ENCODE assay signal across 9 cellular contexts in the genomic region with DNA sequence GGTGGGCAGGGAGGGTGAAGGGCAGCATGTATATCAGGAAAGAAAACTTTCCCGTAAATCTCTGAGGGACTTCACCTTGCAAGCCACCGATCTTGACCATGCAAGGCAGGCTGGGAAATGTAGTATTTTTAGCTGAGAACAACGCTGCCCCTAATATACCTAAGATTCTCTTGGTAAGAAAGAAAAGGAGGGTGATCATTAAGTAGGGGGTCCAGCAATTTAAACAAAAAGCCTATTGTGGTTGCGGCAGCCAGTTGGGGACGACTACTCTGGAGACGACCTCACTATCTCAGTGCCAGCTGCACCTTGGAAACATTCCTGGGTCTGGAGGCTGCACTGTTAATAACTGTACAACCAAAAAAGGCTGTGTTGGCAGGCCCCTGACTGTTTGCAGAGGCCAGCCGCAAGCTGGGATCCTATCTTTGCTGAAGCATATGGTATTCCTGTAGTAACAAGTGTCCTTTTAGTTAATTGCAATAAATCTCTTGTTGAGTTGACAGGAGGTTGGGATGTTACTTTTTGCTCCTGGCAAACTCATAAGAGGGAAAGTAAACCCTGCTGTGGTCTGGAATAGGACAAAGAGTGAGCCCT. TPM values are rescaled to one million over a fixed set of nuclear protein-coding genes. Genes with fewer than 3 reads are reported as not detected.
DNase-seq lines count a peak whose midpoint lies in the region; ATAC-seq and TF ChIP-seq lines count a peak whose summit lies in the region.
"Had no signal": no experiment of that assay in that cellular context is flagged by ENCODE, and none has a peak within 500 bp of the region (broad histone marks: within the 10 kb centered on the region; RNA-seq: fewer than 3 reads in every experiment).

No MANE protein-coding gene starts in this region.

- peaks cover 60% of the 10 kb centered on the region for H3K4me1 ChIP-seq in Panc1 (ENCODE audit: control insufficient read depth, insufficient read depth, low read length)
- peaks cover 62% of the 10 kb centered on the region for H3K4me1 ChIP-seq in left ventricle myocardium inferior
- H3K4me1 ChIP-seq in sigmoid colon = peaks cover 0 to 45% (median 30%) of the 10 kb centered on the region in 4 donors

- TF ChIP-seq CTCF in Panc1 (IDR thresholded peaks at IDR 0.05) = no peak
- TF ChIP-seq CTCF in left ventricle myocardium inferior (IDR thresholded peaks at IDR 0.05; ENCODE audit: borderline replicate concordance) = no peak
- TF ChIP-seq CTCF in sigmoid colon (IDR thresholded peaks at IDR 0.05) = no peak

- no peak for TF ChIP-seq POLR2A in sigmoid colon (IDR thresholded peaks at IDR 0.05)

- peak; percentile 67 for ATAC-seq in Panc1
- ATAC-seq in GM19455 (IDR thresholded peaks at IDR 0.05; ENCODE audit: unreplicated experiment) = no peak
- no peak for ATAC-seq in HG03565 (IDR thresholded peaks at IDR 0.05; ENCODE audit: unreplicated experiment)

- TF ChIP-seq EP300 in sigmoid colon (IDR thresholded peaks at IDR 0.05) = no peak

- H3K27ac ChIP-seq in Panc1 (ENCODE audit: low read length) (peak overlapping the region; percentile 88), left ventricle myocardium inferior (replicated peaks) (peak overlapping the region; percentile 58), sigmoid colon (peak overlapping the region; percentile 27 to 81 (median 62))

- no TSS peak for BruUV-seq in Panc1 (replicated peaks; lab: Mats Ljungman, UMichigan)

- no peaks in the 10 kb centered on the region for H3K36me3 ChIP-seq in Panc1 (ENCODE audit: control insufficient read depth, insufficient read depth, low read length)
- no peaks in the 10 kb centered on the region for H3K36me3 ChIP-seq in left ventricle myocardium inferior
- no peaks in the 10 kb centered on the region for H3K36me3 ChIP-seq in sigmoid colon

- no peaks in the 10 kb centered on the region for H3K9me3 ChIP-seq in Panc1 (ENCODE audit: control insufficient read depth, insufficient read depth, low read depth, low read length)
- H3K9me3 ChIP-seq in left ventricle myocardium inferior (replicated peaks) = no peaks in the 10 kb centered on the region
- no peaks in the 10 kb centered on the region for H3K9me3 ChIP-seq in sigmoid colon

- POLR2A ChIA-PET in Panc1 (lab: Charles Lee) = interaction anchor here (1.3 kb wide), 1 partner anchor 12 kb away, joined by 4 read pairs; no protein-coding TSS in a partner anchor

- intact Hi-C loops in Panc1 (cut with micrococcal nuclease; ENCODE audit: unreplicated experiment) = no loop called here
- intact Hi-C loops in left ventricle myocardium inferior (cut with micrococcal nuclease) = no loop called here
- intact Hi-C loops in sigmoid colon (cut with DNase I) = no loop called here

- H3K4me3 ChIP-seq in Panc1 (ENCODE audit: low read depth in 2 of 2, low read length in 2 of 2) = peak overlapping the region; percentile 7 to 45; a peak in 3 of 4 replicates
- peak overlapping the region; percentile 51 for H3K4me3 ChIP-seq in left ventricle myocardium inferior
- H3K4me3 ChIP-seq in sigmoid colon = peak overlapping the region; percentile 8 to 40 (median 28)

- DNase-seq in HT-29 (ENCODE audit: low spot score) (peak; percentile 30), Panc1 (ENCODE audit: low read depth, low spot score) (no peak), left ventricle myocardium inferior (peak; percentile 23), sigmoid colon (peak; percentile 69), SIG-M5 (lab: John Stamatoyannopoulos, UW) (no peak)
- no peak for DNase-seq in activated CD8-positive, alpha-beta memory T cell treated with anti-CD3 and anti-CD28 coated beads, Interleukin-2, amount 50 U/mL, for 48 hours
- DNase-seq: Karpas-422 had no signal

- in situ Hi-C loops in Panc1 (cut with HindIII; ENCODE audit: low pct_unique_long_range_greater_than_20kb, low sequenced_read_pairs) = no loop called here

- H3K27me3 ChIP-seq in Panc1 (ENCODE audit: control insufficient read depth, insufficient read depth, low read length) (no peaks in the 10 kb centered on the region), left ventricle myocardium inferior (ENCODE audit: low read depth) (no peaks in the 10 kb centered on the region), sigmoid colon (no peaks in the 10 kb centered on the region)

- CTCF ChIA-PET in Panc1 (lab: Charles Lee) = no interaction called here

- 9 to 49% methylated on average over 7 of the region's 7 CpGs for WGBS in sigmoid colon, 2 donors

RNA-seq across cellular contexts. Expression of gene APOLD1, which starts 6.4 kb away (rescaled TPM):
- total RNA-seq in HT-29 (2014; rRNA removed; shearing (Covaris generic)) = 2.1 and 2.4 TPM in 2 replicates
- total RNA-seq in Panc1 (2021; ENCODE audit: unreplicated experiment) (4.1 TPM), left ventricle myocardium inferior (22.0 TPM), sigmoid colon (10 to 100 TPM; 13.9 to 24.8 (median 19.9) TPM)
- 6.6 TPM for polyA plus RNA-seq in Panc1 (2012; ENCODE audit: insufficient read length)
- polyA plus RNA-seq in sigmoid colon = 1 to 10 TPM in 2 of 3 donors, under 1 TPM in 1; 0.46 to 8.0 (median 6.0) TPM

RNA-seq across cellular contexts. Expression of gene DDX47, which starts 21.3 kb away (rescaled TPM):
- 39.4 and 46.9 TPM in 2 replicates for total RNA-seq in HT-29 (2014; rRNA removed; shearing (Covaris generic))
- total RNA-seq in Panc1 (2021; ENCODE audit: unreplicated experiment) (115 TPM), left ventricle myocardium inferior (26.7 TPM), sigmoid colon (10 to 100 TPM; 42.9 to 56.9 (median 49.7) TPM)
- polyA plus RNA-seq in Panc1 (2012; ENCODE audit: insufficient read length) = 51.5 TPM
- polyA plus RNA-seq in sigmoid colon = 10 to 100 TPM; 22.8 to 33.3 (median 26.1) TPM

Comparison
In these comparisons a context has a peak if more than half of its experiments do, and no peak if none do; other contexts are left out.
1. DNase-seq: peak in HT-29 (single experiment), left ventricle myocardium inferior (single experiment) and sigmoid colon (single experiment); none in Panc1 (single experiment), activated CD8-positive, alpha-beta memory T cell treated with anti-CD3 and anti-CD28 coated beads, Interleukin-2, amount 50 U/mL, for 48 hours (single experiment) and SIG-M5 (single experiment).
2. Peak in every context shown above with its lines, with median percentiles within 50 percentile points of each other: H3K27ac ChIP-seq and H3K4me3 ChIP-seq.